In the genomic region with DNA sequence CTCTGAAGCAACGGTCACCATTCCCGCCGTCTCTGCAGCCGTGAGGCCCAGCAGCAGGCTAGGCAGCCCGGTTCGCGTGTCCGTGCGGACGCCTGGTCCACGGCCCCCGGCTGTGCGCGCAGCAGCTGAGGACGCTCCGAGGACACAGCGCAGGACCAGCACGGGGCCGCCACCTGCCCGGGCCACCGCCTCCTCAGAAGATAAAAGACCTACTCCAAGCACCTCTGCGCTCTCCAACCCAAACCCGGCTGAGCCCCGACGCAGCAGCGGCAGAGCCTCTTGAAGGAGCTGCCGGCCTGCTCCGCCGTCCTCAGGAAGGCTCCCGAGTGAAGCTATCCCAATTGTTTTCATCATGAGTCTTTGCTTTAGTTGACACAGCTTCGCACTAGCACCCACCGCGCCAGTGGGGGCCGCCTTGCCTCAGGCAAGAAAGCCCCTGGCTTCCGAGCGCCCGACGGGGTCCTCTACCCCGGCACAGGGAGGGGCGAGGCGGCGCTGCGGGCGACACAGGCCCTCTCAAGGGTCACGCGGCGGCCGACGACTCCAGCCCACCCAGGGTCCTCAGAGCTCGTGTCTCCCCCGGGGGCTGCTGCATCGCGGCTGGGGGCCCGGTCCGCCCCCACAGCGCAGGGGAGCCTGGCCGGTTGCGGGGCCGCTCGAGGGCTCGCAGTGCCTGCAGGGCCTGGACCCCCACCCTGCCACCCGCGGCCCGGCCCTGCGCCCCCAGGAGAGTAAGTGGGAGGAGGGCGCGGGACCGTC, we compare ENCODE assay signal across 8 cellular contexts. TPM values are rescaled to one million over a fixed set of nuclear protein-coding genes. Genes with fewer than 3 reads are reported as not detected.
DNase-seq lines count a peak whose midpoint lies in the region; ATAC-seq and TF ChIP-seq lines count a peak whose summit lies in the region.

No MANE protein-coding gene starts in this region.

- no peak for ATAC-seq in activated naive CD4-positive, alpha-beta T cell treated with anti-CD3 and anti-CD28 coated beads, Interleukin-2, amount 50 U/mL, for 72 hours
- peak; percentile 4 for ATAC-seq in HG03432 (IDR thresholded peaks at IDR 0.05; ENCODE audit: unreplicated experiment)
- ATAC-seq in activated T-helper 17 cell treated with anti-CD3 and anti-CD28 coated beads, Interleukin-2, amount 50 U/mL, for 72 hours (replicated peaks), result no peak

- H3K9me3 ChIP-seq in left ventricle myocardium inferior (replicated peaks), result no peaks in the 10 kb centered on the region

- H3K27ac Mint-ChIP-seq in activated naive CD4-positive, alpha-beta T cell treated with anti-CD3 and anti-CD28 coated beads, Interleukin-2, amount 10 ng/mL, durations not matched to agents 7 days and 5 days, result no peak overlapping the region
- no peak overlapping the region for H3K27ac Mint-ChIP-seq in activated naive CD4-positive, alpha-beta T cell treated with anti-CD3 and anti-CD28 coated beads, Interleukin-2, amount 50 U/mL, for 72 hours
- H3K27ac Mint-ChIP-seq in activated T-helper 17 cell treated with anti-CD3 and anti-CD28 coated beads, Interleukin-2, amount 50 U/mL, for 72 hours, result no peak overlapping the region

- no peaks in the 10 kb centered on the region for H3K27me3 ChIP-seq in left ventricle myocardium inferior (ENCODE audit: low read depth)

- peaks cover 2% of the 10 kb centered on the region for H3K9me3 Mint-ChIP-seq in activated naive CD4-positive, alpha-beta T cell treated with anti-CD3 and anti-CD28 coated beads, Interleukin-2, amount 10 ng/mL, durations not matched to agents 7 days and 5 days
- no peaks in the 10 kb centered on the region for H3K9me3 Mint-ChIP-seq in activated naive CD4-positive, alpha-beta T cell treated with anti-CD3 and anti-CD28 coated beads, Interleukin-2, amount 50 U/mL, for 72 hours
- H3K9me3 Mint-ChIP-seq in activated T-helper 17 cell treated with anti-CD3 and anti-CD28 coated beads, Interleukin-2, amount 50 U/mL, for 72 hours, result no peaks in the 10 kb centered on the region

- H3K36me3 Mint-ChIP-seq in activated naive CD4-positive, alpha-beta T cell treated with anti-CD3 and anti-CD28 coated beads, Interleukin-2, amount 10 ng/mL, durations not matched to agents 7 days and 5 days, result peaks cover 7% of the 10 kb centered on the region
- H3K36me3 Mint-ChIP-seq in activated naive CD4-positive, alpha-beta T cell treated with anti-CD3 and anti-CD28 coated beads, Interleukin-2, amount 50 U/mL, for 72 hours, result peaks cover 9 to 14% of the 10 kb centered on the region in 2 donors
- H3K36me3 Mint-ChIP-seq in activated T-helper 17 cell treated with anti-CD3 and anti-CD28 coated beads, Interleukin-2, amount 50 U/mL, for 72 hours (ENCODE audit: low read depth), result peaks cover 3% of the 10 kb centered on the region

- H3K4me1 Mint-ChIP-seq in activated naive CD4-positive, alpha-beta T cell treated with anti-CD3 and anti-CD28 coated beads, Interleukin-2, amount 10 ng/mL, durations not matched to agents 7 days and 5 days, result peaks cover 33% of the 10 kb centered on the region
- peaks cover 5% of the 10 kb centered on the region for H3K4me1 Mint-ChIP-seq in activated T-helper 17 cell treated with anti-CD3 and anti-CD28 coated beads, Interleukin-2, amount 50 U/mL, for 72 hours

- peak overlapping the region; percentile 94 for H3K27ac ChIP-seq in left ventricle myocardium inferior (replicated peaks)

- H3K4me1 ChIP-seq in left ventricle myocardium inferior, result peaks cover 42% of the 10 kb centered on the region

- no peaks in the 10 kb centered on the region for H3K27me3 Mint-ChIP-seq in activated naive CD4-positive, alpha-beta T cell treated with anti-CD3 and anti-CD28 coated beads, Interleukin-2, amount 10 ng/mL, durations not matched to agents 7 days and 5 days
- H3K27me3 Mint-ChIP-seq in activated T-helper 17 cell treated with anti-CD3 and anti-CD28 coated beads, Interleukin-2, amount 50 U/mL, for 72 hours, result no peaks in the 10 kb centered on the region

- intact Hi-C loops in left ventricle myocardium inferior (cut with micrococcal nuclease), result no loop called here

- H3K36me3 ChIP-seq in left ventricle myocardium inferior, result peaks cover 15% of the 10 kb centered on the region

- peak overlapping the region; percentile 57 for H3K4me3 Mint-ChIP-seq in activated naive CD4-positive, alpha-beta T cell treated with anti-CD3 and anti-CD28 coated beads, Interleukin-2, amount 10 ng/mL, durations not matched to agents 7 days and 5 days
- peak overlapping the region; percentile 41 for H3K4me3 Mint-ChIP-seq in activated T-helper 17 cell treated with anti-CD3 and anti-CD28 coated beads, Interleukin-2, amount 50 U/mL, for 72 hours

- TF ChIP-seq CTCF in left ventricle myocardium inferior (IDR thresholded peaks at IDR 0.05; ENCODE audit: borderline replicate concordance), result no peak

- no peak for DNase-seq in activated naive CD4-positive, alpha-beta T cell treated with anti-CD3 and anti-CD28 coated beads, Interleukin-2, amount 10 ng/mL, durations not matched to agents 7 days and 5 days
- no peak for DNase-seq in activated naive CD4-positive, alpha-beta T cell treated with anti-CD3 and anti-CD28 coated beads, Interleukin-2, amount 50 U/mL, for 72 hours (ENCODE audit: low spot score in 2 of 2)
- DNase-seq in left ventricle myocardium inferior, result no peak
- DNase-seq in retina, result peak; percentile 84
- DNase-seq in NCI-H187 (lab: John Stamatoyannopoulos, UW), result no peak
- no peak for DNase-seq in activated CD4-positive, CD25-positive, alpha-beta regulatory T cell (lab: John Stamatoyannopoulos, UW)

- H3K4me3 ChIP-seq in left ventricle myocardium inferior, result peak overlapping the region; percentile 94

- CTCF ChIA-PET in activated naive CD4-positive, alpha-beta T cell treated with anti-CD3 and anti-CD28 coated beads, Interleukin-2, amount 10 ng/mL, durations not matched to agents 7 days and 5 days (lab: Charles Lee), result interaction anchor here (1.2 to 1.9 kb wide), 2 partner anchors 17 to 38 kb away, joined by 4 to 5 read pairs; partner anchors contain the start of gene GPR146

RNA-seq across cellular contexts. Expression of gene GPR146, which starts 16.9 kb away (rescaled TPM):
- 1 to 10 TPM; 1.6 to 9.3 TPM for total RNA-seq in activated naive CD4-positive, alpha-beta T cell treated with anti-CD3 and anti-CD28 coated beads, Interleukin-2, amount 50 U/mL, for 72 hours
- 10 to 100 TPM in 1 of 2 donors, 1 to 10 TPM in 1; 2.0 to 14.9 TPM for total RNA-seq in activated T-helper 17 cell treated with anti-CD3 and anti-CD28 coated beads, Interleukin-2, amount 50 U/mL, for 72 hours
- 29.8 TPM for total RNA-seq in left ventricle myocardium inferior

RNA-seq across cellular contexts. Expression of gene CYP2W1, which starts 44.5 kb away (rescaled TPM):
- not detected for total RNA-seq in activated naive CD4-positive, alpha-beta T cell treated with anti-CD3 and anti-CD28 coated beads, Interleukin-2, amount 50 U/mL, for 72 hours
- total RNA-seq in activated T-helper 17 cell treated with anti-CD3 and anti-CD28 coated beads, Interleukin-2, amount 50 U/mL, for 72 hours, result not detected
- not detected for total RNA-seq in left ventricle myocardium inferior

RNA-seq across cellular contexts. Expression of gene COX19, which starts 52.1 kb away (rescaled TPM):
- 10 to 100 TPM; 18.8 to 20.7 TPM for total RNA-seq in activated naive CD4-positive, alpha-beta T cell treated with anti-CD3 and anti-CD28 coated beads, Interleukin-2, amount 50 U/mL, for 72 hours
- 10 to 100 TPM; 13.7 to 20.8 TPM for total RNA-seq in activated T-helper 17 cell treated with anti-CD3 and anti-CD28 coated beads, Interleukin-2, amount 50 U/mL, for 72 hours
- total RNA-seq in left ventricle myocardium inferior, result 8.5 TPM
